7 cellular contexts compared by ENCODE assay signal in genomic region chr18:54671291-54671881, GRCh38.
DNase-seq lines count a peak whose midpoint lies in the region; ATAC-seq and TF ChIP-seq lines count a peak whose summit lies in the region.

No MANE protein-coding gene starts in this region.

- DNase-seq in ELR (ENCODE audit: low read depth) (peak; percentile 63), iris pigment epithelial cell (ENCODE audit: low read depth) (peak; percentile 44), nucleus accumbens (lab: John Stamatoyannopoulos, UW) (no peak)
- DNase-seq in stimulated activated naive CD8-positive, alpha-beta T cell treated with anti-CD3 and anti-CD28 coated beads, Interleukin-15, amount 100 ng/mL, for 72 hours: no peak

- no peak for ATAC-seq in stimulated activated naive CD8-positive, alpha-beta T cell treated with anti-CD3 and anti-CD28 coated beads, Interleukin-15, amount 100 ng/mL, for 72 hours
- ATAC-seq in HG02571 (IDR thresholded peaks at IDR 0.05; ENCODE audit: unreplicated experiment): no peak

- no peaks in the 10 kb centered on the region for H3K4me1 Mint-ChIP-seq in stimulated activated naive CD8-positive, alpha-beta T cell treated with anti-CD3 and anti-CD28 coated beads, Interleukin-15, amount 100 ng/mL, for 72 hours

- peaks cover 6% of the 10 kb centered on the region for H3K27me3 Mint-ChIP-seq in stimulated activated naive CD8-positive, alpha-beta T cell treated with anti-CD3 and anti-CD28 coated beads, Interleukin-15, amount 100 ng/mL, for 72 hours

- H3K27ac ChIP-seq in VCaP: no peak overlapping the region

- no peak overlapping the region for H3K27ac Mint-ChIP-seq in stimulated activated naive CD8-positive, alpha-beta T cell treated with anti-CD3 and anti-CD28 coated beads, Interleukin-15, amount 100 ng/mL, for 72 hours

- TF ChIP-seq CTCF in LNCAP (IDR thresholded peaks at IDR 0.05) (peak; percentile 57), VCaP (conservative IDR thresholded peaks at IDR 0.05) (peak; percentile 16)

- no peaks in the 10 kb centered on the region for H3K9me3 Mint-ChIP-seq in stimulated activated naive CD8-positive, alpha-beta T cell treated with anti-CD3 and anti-CD28 coated beads, Interleukin-15, amount 100 ng/mL, for 72 hours

- no peak overlapping the region for H3K4me3 Mint-ChIP-seq in stimulated activated naive CD8-positive, alpha-beta T cell treated with anti-CD3 and anti-CD28 coated beads, Interleukin-15, amount 100 ng/mL, for 72 hours

Comparison
In these comparisons a context has a peak if more than half of its experiments do, and no peak if none do; other contexts are left out.
1. DNase-seq: peak in ELR (single experiment) and iris pigment epithelial cell (single experiment); none in nucleus accumbens (0 of 56) and stimulated activated naive CD8-positive, alpha-beta T cell treated with anti-CD3 and anti-CD28 coated beads, Interleukin-15, amount 100 ng/mL, for 72 hours (0 of 2).